ENCODE assay signal across 24 cellular contexts in genomic region chr3:141103503-141103902, GRCh38. TPM values are rescaled to one million over a fixed set of nuclear protein-coding genes. Genes with fewer than 3 reads are reported as not detected.
"Had no signal": no experiment of that assay in that cellular context is flagged by ENCODE, and none has a peak within 500 bp of the region (broad histone marks: within the 10 kb centered on the region; RNA-seq: fewer than 3 reads in every experiment).

No MANE protein-coding gene starts in this region.

- H3K27ac ChIP-seq: esophagus squamous epithelium, hepatocyte, lower lobe of right lung, neutrophil, parathyroid adenoma, sigmoid colon, stomach, testis had no signal

- H3K36me3 Mint-ChIP-seq: naive B cell; stimulated activated effector memory CD8-positive, alpha-beta T cell treated with anti-CD3 and anti-CD28 coated beads, Interleukin-12 subunit alpha, Interleukin-12 subunit beta, amount 100 ng/mL, for 72 hours had no signal

- H3K36me3 ChIP-seq: esophagus squamous epithelium, lower lobe of right lung, neutrophil, sigmoid colon, stomach had no signal

- DNase-seq: activated CD4-positive, CD25-positive, alpha-beta regulatory T cell treated with anti-CD3 and anti-CD28 coated beads, Interleukin-2, amount 50 U/mL, for 72 hours; activated CD8-positive, alpha-beta memory T cell treated with anti-CD3 and anti-CD28 coated beads for 24 hours; activated CD8-positive, alpha-beta memory T cell treated with anti-CD3 and anti-CD28 coated beads, Interleukin-2, amount 50 U/mL, for 48 hours; activated effector memory CD4-positive, alpha-beta T cell treated with Interleukin-2 at 50 U/mL for 16 hours; activated naive CD4-positive, alpha-beta T cell treated with anti-CD3 and anti-CD28 coated beads, Interleukin-2, amount 50 U/mL, for 16 hours; activated T-cell treated with anti-CD3 and anti-CD28 coated beads, Interleukin-2, amount 50 U/mL, for 48 hours; aorta; dermis blood vessel endothelial cell; effector memory CD4-positive, alpha-beta T cell; esophagus squamous epithelium; lower lobe of right lung; naive B cell; sigmoid colon; stimulated activated CD4-positive, alpha-beta T cell treated with anti-CD3 and anti-CD28 coated beads, Interleukin-4, amount 100 ng/mL, for 24 hours; stomach; T1000; testis had no signal

- H3K4me3 ChIP-seq: esophagus squamous epithelium, hepatocyte, lower lobe of right lung, sigmoid colon, stomach, testis had no signal

- H3K4me1 ChIP-seq: esophagus squamous epithelium, lower lobe of right lung, sigmoid colon, stomach had no signal

- ATAC-seq: lower lobe of right lung had no signal

- H3K4me1 Mint-ChIP-seq: naive B cell; stimulated activated effector memory CD8-positive, alpha-beta T cell treated with anti-CD3 and anti-CD28 coated beads, Interleukin-12 subunit alpha, Interleukin-12 subunit beta, amount 100 ng/mL, for 72 hours had no signal

- H3K9me3 Mint-ChIP-seq: stimulated activated effector memory CD8-positive, alpha-beta T cell treated with anti-CD3 and anti-CD28 coated beads, Interleukin-12 subunit alpha, Interleukin-12 subunit beta, amount 100 ng/mL, for 72 hours had no signal

- H3K27me3 ChIP-seq: esophagus squamous epithelium, hepatocyte, neutrophil, sigmoid colon, stomach, testis had no signal

- H3K9me3 ChIP-seq: esophagus squamous epithelium, lower lobe of right lung, neutrophil, sigmoid colon, stomach, testis had no signal

- H3K4me3 Mint-ChIP-seq: stimulated activated effector memory CD8-positive, alpha-beta T cell treated with anti-CD3 and anti-CD28 coated beads, Interleukin-12 subunit alpha, Interleukin-12 subunit beta, amount 100 ng/mL, for 72 hours had no signal

- H3K27ac Mint-ChIP-seq: stimulated activated effector memory CD8-positive, alpha-beta T cell treated with anti-CD3 and anti-CD28 coated beads, Interleukin-12 subunit alpha, Interleukin-12 subunit beta, amount 100 ng/mL, for 72 hours had no signal

RNA-seq across cellular contexts. Expression of gene SPSB4, which starts 52.4 kb away (rescaled TPM):
- total RNA-seq: dermis blood vessel endothelial cell; esophagus squamous epithelium; mononuclear cell; renal cortical epithelial cell; T-helper 1 cell treated with Interleukin-12 subunit alpha and Interleukin-12 subunit beta and Interleukin-4 antibody, amounts not matched to agents 30 ng/mL and 1 ng/mL, for 36 hours had no signal
